In the genomic region with DNA sequence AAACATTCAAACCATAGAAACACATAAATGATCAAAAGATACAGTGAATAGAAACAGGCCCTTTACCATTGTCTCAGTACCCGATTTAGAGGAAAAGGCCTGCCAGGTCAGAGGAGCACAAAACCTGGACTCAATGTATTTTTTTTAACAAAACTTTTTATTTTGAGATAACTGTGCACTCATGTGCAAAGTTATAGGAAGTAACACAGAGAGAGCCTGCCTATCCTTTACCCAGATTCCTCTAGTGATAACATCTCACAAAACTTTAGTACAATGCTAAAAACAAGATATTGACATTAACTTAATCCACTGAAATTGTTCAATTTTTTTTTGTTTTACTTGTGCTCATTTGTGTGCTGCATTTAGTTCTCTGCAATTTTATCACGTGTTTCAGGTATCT, we compare ENCODE assay signal across 12 cellular contexts. TPM values are rescaled to one million over a fixed set of nuclear protein-coding genes. Genes with fewer than 3 reads are reported as not detected.
A peak's percentile ranks its signal among the peaks of the same experiment; 100 is the strongest.
DNase-seq lines count a peak whose midpoint lies in the region; ATAC-seq lines count a peak whose summit lies in the region.
"Had no signal": no experiment of that assay in that cellular context is flagged by ENCODE, and none has a peak within 500 bp of the region (broad histone marks: within the 10 kb centered on the region; RNA-seq: fewer than 3 reads in every experiment).

No MANE protein-coding gene starts in this region.

- intact Hi-C loops in left ventricle myocardium superior (cut with micrococcal nuclease): no loop called here

- no peaks in the 10 kb centered on the region for H3K27me3 Mint-ChIP-seq in T-helper 2 cell treated with Interferon-gamma antibody and Interleukin-4, amounts not matched to agents 5 μg/mL and 100 μg/mL, for 36 hours (ENCODE audit: low read depth)

- ATAC-seq in GM18502 (IDR thresholded peaks at IDR 0.05; ENCODE audit: poor library complexity, unreplicated experiment): peak; percentile 39
- ATAC-seq in GM19455 (IDR thresholded peaks at IDR 0.05; ENCODE audit: unreplicated experiment): peak; percentile 23
- peak; percentile 19 for ATAC-seq in HG02981 (IDR thresholded peaks at IDR 0.05; ENCODE audit: unreplicated experiment)
- ATAC-seq in left ventricle myocardium superior: no peak
- ATAC-seq: gastrocnemius medialis had no signal

- peak overlapping the region; percentile 72 for H3K4me3 Mint-ChIP-seq in T-helper 2 cell treated with Interferon-gamma antibody and Interleukin-4, amounts not matched to agents 5 μg/mL and 100 μg/mL, for 36 hours

- peaks cover 43% of the 10 kb centered on the region for H3K4me1 Mint-ChIP-seq in T-helper 2 cell treated with Interferon-gamma antibody and Interleukin-4, amounts not matched to agents 5 μg/mL and 100 μg/mL, for 36 hours (ENCODE audit: low read depth)

- peaks cover 42% of the 10 kb centered on the region for H3K9me3 Mint-ChIP-seq in T-helper 2 cell treated with Interferon-gamma antibody and Interleukin-4, amounts not matched to agents 5 μg/mL and 100 μg/mL, for 36 hours

- peak overlapping the region; percentile 88 for H3K27ac Mint-ChIP-seq in T-helper 2 cell treated with Interferon-gamma antibody and Interleukin-4, amounts not matched to agents 5 μg/mL and 100 μg/mL, for 36 hours

- peaks cover 30% of the 10 kb centered on the region for H3K36me3 Mint-ChIP-seq in T-helper 2 cell treated with Interferon-gamma antibody and Interleukin-4, amounts not matched to agents 5 μg/mL and 100 μg/mL, for 36 hours (ENCODE audit: low read depth)

- DNase-seq in T-helper 2 cell treated with Interferon-gamma antibody and Interleukin-4, amounts not matched to agents 5 μg/mL and 100 μg/mL, for 36 hours (ENCODE audit: low spot score): no peak
- DNase-seq in left ventricle myocardium superior: no peak
- DNase-seq in hippocampal formation (lab: John Stamatoyannopoulos, UW): no peak
- no peak for DNase-seq in HUDEP-2 (lab: John Stamatoyannopoulos, UW; ENCODE audit: unreplicated experiment in 76 of 76)
- DNase-seq in midbrain (lab: John Stamatoyannopoulos, UW): no peak
- DNase-seq: cerebellar nuclear complex, COR-L47, gastrocnemius medialis, NCI-H2107 had no signal

RNA-seq across cellular contexts. Expression of gene SAMD3, which starts 36.8 kb away (rescaled TPM):
- 0.32 TPM for total RNA-seq in left ventricle myocardium superior
- total RNA-seq: gastrocnemius medialis had no signal
